ENCODE assay signal across 8 cellular contexts in genomic region chr1:234499119-234500039, GRCh38. TPM values are rescaled to one million over a fixed set of nuclear protein-coding genes. Genes with fewer than 3 reads are reported as not detected.
DNase-seq lines count a peak whose midpoint lies in the region; ATAC-seq, FAIRE-seq and TF ChIP-seq lines count a peak whose summit lies in the region.

No MANE protein-coding gene starts in this region.

- peaks cover 51% of the 10 kb centered on the region for H3K4me1 Mint-ChIP-seq in WTC11

- H3K4me1 ChIP-seq in breast epithelium, result peaks cover 3 to 12% of the 10 kb centered on the region in 2 donors
- H3K4me1 ChIP-seq in keratinocyte (ENCODE audit: control insufficient read depth, extremely low read depth, insufficient read depth, low read length), result peaks cover 39% of the 10 kb centered on the region

- ATAC-seq in HG02870 (IDR thresholded peaks at IDR 0.05; ENCODE audit: unreplicated experiment) (peak; percentile 30), WTC11 (peak; percentile 94), GM21367 (IDR thresholded peaks at IDR 0.05; ENCODE audit: unreplicated experiment) (no peak)

- POLR2A ChIA-PET in WTC11 (lab: Charles Lee), result interaction anchor here (0.5 to 2.1 kb wide), 3 partner anchors 101 to 582 kb away, joined by 3 to 14 read pairs (median 3); partner anchors contain the start of gene IRF2BP2

- FAIRE-seq in keratinocyte (lab: Jason Lieb, UNC), result peak; percentile 53

- peak overlapping the region; percentile 86 for H2AFZ ChIP-seq in keratinocyte (ENCODE audit: control insufficient read depth, low read length)

- peaks cover 7% of the 10 kb centered on the region for H3K9me3 Mint-ChIP-seq in WTC11

- H3K27me3 ChIP-seq in breast epithelium (no peaks in the 10 kb centered on the region), keratinocyte (ENCODE audit: control insufficient read depth, extremely low read depth, insufficient read depth, low read length) (no peaks in the 10 kb centered on the region)

- DNase-seq in GF-D8 (lab: John Stamatoyannopoulos, UW) (peak; percentile 80), NCI-H2196 treated with DMSO at 0.1 percent for 48 hours (lab: John Stamatoyannopoulos, UW; ENCODE audit: unreplicated experiment) (peak; percentile 19), WTC11 (ENCODE audit: low spot score) (peak; percentile 91), breast epithelium (ENCODE audit: low spot score in 2 of 2) (peak; percentile 86 to 93), keratinocyte (ENCODE audit: low read depth, low spot score) (no peak)
- DNase-seq in stimulated activated CD4-positive, alpha-beta T cell treated with anti-CD3 and anti-CD28 coated beads, Interleukin-12 subunit alpha, Interleukin-12 subunit beta, amount 100 ng/mL, for 24 hours (ENCODE audit: low read depth in 2 of 2), result peak; percentile 77 to 83

- 0 out of 2 replicates have a peak, but pooled peaks cover 2% of the 10 kb centered on the region for H3K36me3 Mint-ChIP-seq in WTC11

- CTCF ChIA-PET in WTC11 (lab: Charles Lee), result interaction anchor here (0.6 to 2.4 kb wide), 40 partner anchors 10 to 594 kb away, joined by 3 to 37 read pairs (median 4); no protein-coding TSS in a partner anchor

- H3K4me3 ChIP-seq in breast epithelium (peak overlapping the region; percentile 18 to 55 (median 34)), keratinocyte (ENCODE audit: control insufficient read depth in 2 of 3, extremely low read depth in 1 of 3, insufficient read depth in 2 of 3, low read depth in 1 of 3, low read length in 3 of 3) (peak overlapping the region in 2 of 3 experiments; percentile 18 to 26)

- no peak for TF ChIP-seq POLR2A in breast epithelium (IDR thresholded peaks at IDR 0.05)

- dilution Hi-C loops in keratinocyte (cut with MboI; ENCODE audit: extremely low pct_ligation_motif_present, low sequenced_read_pairs), result no loop called here

- H3K9me1 ChIP-seq in keratinocyte (ENCODE audit: control insufficient read depth, extremely low read depth, insufficient read depth, low read length), result no peaks in the 10 kb centered on the region

- H3K27ac ChIP-seq in breast epithelium, result peak overlapping the region; percentile 86 to 89
- H3K27ac ChIP-seq in keratinocyte (ENCODE audit: control insufficient read depth, insufficient read depth, low read length), result peak overlapping the region; percentile 82

- H3K79me2 ChIP-seq in keratinocyte (ENCODE audit: control insufficient read depth, insufficient read depth, low read length), result no peaks in the 10 kb centered on the region

- H3K27ac Mint-ChIP-seq in WTC11, result no peak overlapping the region

- TF ChIP-seq CTCF in WTC11 (IDR thresholded peaks at IDR 0.05), result peak; percentile 63
- TF ChIP-seq CTCF in breast epithelium (IDR thresholded peaks at IDR 0.05), result peak; percentile 96 to 98 (median 98)
- peak; percentile 87 to 97 (median 92) for TF ChIP-seq CTCF in keratinocyte (optimal IDR thresholded peaks at IDR 0.05 in 1 of 3, IDR thresholded peaks at IDR 0.05 in 1 of 3, conservative IDR thresholded peaks at IDR 0.05 in 1 of 3; ENCODE audit: extremely low read depth in 1 of 3, insufficient read depth in 2 of 3, low read length in 3 of 3)

- no peak overlapping the region for H3K4me3 Mint-ChIP-seq in WTC11

- peak overlapping the region; percentile 68 for H3K9ac ChIP-seq in keratinocyte (ENCODE audit: control insufficient read depth, extremely low read depth, insufficient read depth, low read length)

- H3K4me2 ChIP-seq in keratinocyte (ENCODE audit: control insufficient read depth, extremely low read depth, insufficient read depth, low read depth, low read length), result peak overlapping the region; percentile 68

- peaks cover 15% of the 10 kb centered on the region; the same call in 1 of the 2 replicates for H3K27me3 Mint-ChIP-seq in WTC11 (ENCODE audit: low read depth)

- intact Hi-C loops in breast epithelium (cut with DNase I; ENCODE audit: low total_unique reads), result loop anchor here (5.0 kb wide), 1 partner anchor 583 kb away; no protein-coding TSS in a partner anchor

- no peaks in the 10 kb centered on the region for H3K36me3 ChIP-seq in breast epithelium
- H3K36me3 ChIP-seq in keratinocyte (ENCODE audit: control insufficient read depth in 2 of 2, extremely low read depth in 1 of 2, insufficient read depth in 2 of 2, low read length in 2 of 2), result no peaks in the 10 kb centered on the region

- H3K9me3 ChIP-seq in breast epithelium (no peaks in the 10 kb centered on the region), keratinocyte (ENCODE audit: control insufficient read depth, low read depth, low read length) (no peaks in the 10 kb centered on the region)

- H4K20me1 ChIP-seq in keratinocyte (ENCODE audit: control insufficient read depth, extremely low read depth, insufficient read depth, low read length), result no peaks in the 10 kb centered on the region

TF ChIP-seq in WTC11, 78 proteins besides CTCF, POLR2A, EP300 and RAD21:
- TF ChIP-seq MAX (CRISPR knock-in tag; IDR thresholded peaks at IDR 0.05) (peak; percentile 82), E2F4 (CRISPR knock-in tag; IDR thresholded peaks at IDR 0.05; ENCODE audit: borderline replicate concordance, low read depth) (no peak), ZNF532 (CRISPR knock-in tag; IDR thresholded peaks at IDR 0.05; ENCODE audit: borderline replicate concordance) (0 out of 2 replicates have a peak, but pooled peaks have one; percentile 61), TEAD1 (CRISPR knock-in tag; IDR thresholded peaks at IDR 0.05) (0 out of 2 replicates have a peak, but pooled peaks have one; percentile 26), NR2C2 (CRISPR knock-in tag; IDR thresholded peaks at IDR 0.05) (no peak)

RNA-seq across cellular contexts. Expression of gene TARBP1, which starts 20.4 kb away (rescaled TPM):
- total RNA-seq in WTC11 (2021), result 24.0 to 27.6 TPM (median 27.3 TPM) in 3 replicates
- total RNA-seq in breast epithelium, result 10 to 100 TPM; 12.3 to 39.2 (median 32.1) TPM
- polyA plus RNA-seq in keratinocyte, result 18.4 to 28.7 TPM (median 23.6 TPM) in 3 replicates
- 9.5 TPM for polyA plus RNA-seq in keratinocyte (2011; ENCODE audit: low read depth)
- polyA plus RNA-seq in keratinocyte (2011; cell fraction: cytosol; rRNA removed), result 11.2 and 26.8 TPM in 2 replicates
- polyA plus RNA-seq in keratinocyte (2011; cell fraction: nucleus; rRNA removed), result 70.3 and 70.5 TPM in 2 replicates
- polyA plus RNA-seq in keratinocyte (2012; ENCODE audit: low replicate concordance), result 10.5 and 11.1 TPM in 2 replicates
- polyA minus RNA-seq in keratinocyte, result 6.8 to 25.2 TPM (median 15.0 TPM) in 3 replicates
- 8.2 TPM for polyA minus RNA-seq in keratinocyte (2011; cell fraction: cytosol; rRNA and poly(A)+ RNA removed)
- 11.1 and 25.7 TPM in 2 replicates for polyA minus RNA-seq in keratinocyte (2011; cell fraction: nucleus; rRNA and poly(A)+ RNA removed)
